Comparison of ENCODE assay signal across 11 cellular contexts in genomic region chr1:204295666-204296065, GRCh38.
DNase-seq lines count a peak whose midpoint lies in the region; ATAC-seq and TF ChIP-seq lines count a peak whose summit lies in the region.
"Had no signal": no experiment of that assay in that cellular context is flagged by ENCODE, and none has a peak within 500 bp of the region (broad histone marks: within the 10 kb centered on the region; RNA-seq: fewer than 3 reads in every experiment).

No MANE protein-coding gene starts in this region.

- H3K27ac Mint-ChIP-seq in osteocyte (ENCODE audit: unreplicated experiment): peak overlapping the region; percentile 45

- H3K4me1 ChIP-seq in gastroesophageal sphincter: peaks cover 0 to 44% (median 17%) of the 10 kb centered on the region in 3 donors

- no peak overlapping the region for H3K4me3 Mint-ChIP-seq in osteocyte (ENCODE audit: unreplicated experiment)

- peaks cover 45% of the 10 kb centered on the region for H3K27me3 ChIP-seq in gastroesophageal sphincter
- peaks cover 9% of the 10 kb centered on the region for H3K27me3 ChIP-seq in brain microvascular endothelial cell (replicated peaks)

- H3K9me3 ChIP-seq in gastroesophageal sphincter: no peaks in the 10 kb centered on the region

- H3K4me3 ChIP-seq in gastroesophageal sphincter: no peak overlapping the region
- H3K4me3 ChIP-seq in brain microvascular endothelial cell (ENCODE audit: low read depth, low read length): no peak overlapping the region

- H3K36me3 Mint-ChIP-seq in osteocyte (ENCODE audit: unreplicated experiment): no peaks in the 10 kb centered on the region

- TF ChIP-seq CTCF in gastroesophageal sphincter (IDR thresholded peaks at IDR 0.05): no peak
- TF ChIP-seq CTCF in osteocyte (IDR thresholded peaks at IDR 0.05): no peak
- no peak for TF ChIP-seq CTCF in brain microvascular endothelial cell (IDR thresholded peaks at IDR 0.05; ENCODE audit: low read depth, low read length, missing control alignments)

- WGBS in gastroesophageal sphincter (ENCODE audit: low coverage in 1 of 2), 2 donors: 54 to 83% methylated on average over 3 to 8 of the region's 10 CpGs

- peaks cover 5% of the 10 kb centered on the region for H3K9me3 Mint-ChIP-seq in osteocyte (ENCODE audit: unreplicated experiment)

- ATAC-seq in gastroesophageal sphincter (no peak), GM21367 (IDR thresholded peaks at IDR 0.05; ENCODE audit: unreplicated experiment) (no peak)

- peaks cover 10% of the 10 kb centered on the region for H3K27me3 Mint-ChIP-seq in osteocyte (ENCODE audit: unreplicated experiment)

- H3K27ac ChIP-seq in gastroesophageal sphincter (peak overlapping the region in 3 of 4 donors; percentile 17 to 59 (median 49)), brain microvascular endothelial cell (no peak overlapping the region)

- TF ChIP-seq EP300 in gastroesophageal sphincter (IDR thresholded peaks at IDR 0.05): no peak

- H3K36me3 ChIP-seq in gastroesophageal sphincter (no peaks in the 10 kb centered on the region), brain microvascular endothelial cell (replicated peaks) (no peaks in the 10 kb centered on the region)

- in situ Hi-C loops in brain microvascular endothelial cell (cut with HindIII; ENCODE audit: low pct_ligation_motif_present, low sequenced_read_pairs): no loop called here

- no peak for TF ChIP-seq POLR2A in gastroesophageal sphincter (IDR thresholded peaks at IDR 0.05)

- peaks cover 55% of the 10 kb centered on the region for H3K4me1 Mint-ChIP-seq in osteocyte (ENCODE audit: unreplicated experiment)

- DNase-seq in Daoy (ENCODE audit: low read depth): peak; percentile 42
- peak; percentile 28 for DNase-seq in MV-4-11 (lab: John Stamatoyannopoulos, UW)
- DNase-seq in osteocyte (ENCODE audit: extremely low spot score, unreplicated experiment): no peak
- DNase-seq in activated naive CD4-positive, alpha-beta T cell treated with anti-CD3 and anti-CD28 coated beads, Interleukin-2, amount 50 U/mL, for 16 hours: no peak
- no peak for DNase-seq in HPDE6-E6E7 (ENCODE audit: extremely low spot score)
- DNase-seq in brain microvascular endothelial cell: no peak
- DNase-seq: DMS153, Karpas-422, SIG-M5 had no signal

Comparison
In these comparisons a context has a peak if more than half of its experiments do, and no peak if none do; other contexts are left out.
1. DNase-seq: peak in Daoy (single experiment) and MV-4-11 (single experiment); none in osteocyte (single experiment), activated naive CD4-positive, alpha-beta T cell treated with anti-CD3 and anti-CD28 coated beads, Interleukin-2, amount 50 U/mL, for 16 hours (single experiment), HPDE6-E6E7 (single experiment) and brain microvascular endothelial cell (single experiment).